Comparison of ENCODE assay signal across 8 cellular contexts in the genomic region with DNA sequence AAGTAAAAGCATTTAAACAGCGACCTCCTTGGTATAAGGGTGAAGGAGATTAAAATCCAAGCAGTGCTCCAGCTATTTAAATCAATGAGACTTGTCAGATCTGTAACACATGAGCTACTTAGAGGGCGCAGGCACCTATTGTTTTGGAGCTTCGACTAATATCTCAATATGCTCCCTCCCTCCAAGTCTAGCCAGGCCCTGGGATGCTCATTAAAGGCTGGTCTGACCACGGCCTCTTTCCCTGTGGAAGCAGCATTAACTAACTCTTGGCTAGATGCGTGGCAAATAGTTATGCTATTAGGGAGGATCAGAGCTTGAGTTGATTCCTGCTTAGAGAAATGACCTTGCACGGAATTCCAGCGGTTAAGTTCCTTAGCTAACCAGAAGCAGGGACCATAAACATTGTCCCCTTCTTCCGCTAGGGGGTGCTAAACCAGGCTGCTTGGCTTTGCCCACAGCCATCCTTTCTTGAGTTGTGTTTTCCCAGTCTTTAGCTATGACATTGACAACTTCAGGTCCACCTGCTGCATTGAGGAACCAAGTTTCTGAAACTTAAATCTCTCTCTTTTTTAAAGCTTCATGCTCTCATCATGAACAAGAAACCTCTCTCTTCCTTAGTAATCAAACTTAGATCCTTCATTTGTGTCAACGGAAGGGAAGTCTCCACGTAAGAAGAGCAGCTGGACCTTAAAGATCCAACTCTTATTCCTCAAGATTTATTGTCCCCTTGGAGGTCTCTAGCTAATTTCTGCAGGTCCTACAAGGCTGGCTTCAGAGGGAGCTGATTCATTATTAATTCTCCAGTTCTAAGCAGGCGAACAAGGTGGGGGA.
DNase-seq lines count a peak whose midpoint lies in the region; ATAC-seq and TF ChIP-seq lines count a peak whose summit lies in the region.

No MANE protein-coding gene starts in this region.

- H3K27ac Mint-ChIP-seq in CD14-positive monocyte = no peak overlapping the region

- intact Hi-C loops in CD14-positive monocyte (cut with micrococcal nuclease) (no loop called here), gastrocnemius medialis (cut with DNase I; ENCODE audit: low total_unique reads) (no loop called here)

- H3K4me1 ChIP-seq in HUES64 (ENCODE audit: insufficient read depth, low read length) = peaks cover 59% of the 10 kb centered on the region
- H3K4me1 ChIP-seq in gastrocnemius medialis = no peaks in the 10 kb centered on the region

- H3K36me3 Mint-ChIP-seq in CD14-positive monocyte = peaks cover 0 to 2% of the 10 kb centered on the region in 2 donors

- H3K27me3 Mint-ChIP-seq in CD14-positive monocyte (ENCODE audit: low read depth in 3 of 3) = peaks cover 18 to 28% (median 28%) of the 10 kb centered on the region in 3 donors

- H3K27ac ChIP-seq in HUES64 (ENCODE audit: low read depth, low read length) (peak overlapping the region; percentile 45), gastrocnemius medialis (no peak overlapping the region)

- H3K36me3 ChIP-seq in HUES64 (ENCODE audit: insufficient read depth, low read length) (no peaks in the 10 kb centered on the region), kidney epithelial cell (ENCODE audit: control insufficient read depth, insufficient read depth, low read length) (no peaks in the 10 kb centered on the region), gastrocnemius medialis (no peaks in the 10 kb centered on the region)

- no peak for TF ChIP-seq POLR2A in gastrocnemius medialis (IDR thresholded peaks at IDR 0.05)

- TF ChIP-seq CTCF in CD14-positive monocyte (IDR thresholded peaks at IDR 0.05) (peak; percentile 79), kidney epithelial cell (IDR thresholded peaks at IDR 0.05; ENCODE audit: insufficient read depth, low read length, poor library complexity, severe bottlenecking) (peak; percentile 77), gastrocnemius medialis (IDR thresholded peaks at IDR 0.05 in 4 of 5, conservative IDR thresholded peaks at IDR 0.05 in 1 of 5) (peak in 1 of 5 experiments; percentile 36)

- H3K4me3 ChIP-seq in HUES64 (ENCODE audit: low read length) (peak overlapping the region; percentile 2; the same call in 1 of the 2 replicates), kidney epithelial cell (ENCODE audit: low read depth, low read length) (no peak overlapping the region), gastrocnemius medialis (no peak overlapping the region)

- H3K9me3 Mint-ChIP-seq in CD14-positive monocyte = peaks cover 2 to 11% (median 7%) of the 10 kb centered on the region in 7 donors

- no peak for DNase-seq in CD14-positive monocyte (ENCODE audit: low spot score)
- DNase-seq in activated CD4-positive, alpha-beta T cell treated with anti-CD3 and anti-CD28 coated beads, Interleukin-2, amount 50 U/mL, for 1 hour = peak; percentile 1
- DNase-seq in kidney epithelial cell (ENCODE audit: low read depth) = no peak
- DNase-seq in gastrocnemius medialis = no peak
- DNase-seq in effector CD4-positive, alpha-beta T cell = no peak

- H3K9me3 ChIP-seq in HUES64 (ENCODE audit: insufficient read depth, low read depth, low read length) (no peaks in the 10 kb centered on the region), gastrocnemius medialis (no peaks in the 10 kb centered on the region)

- peaks cover 16% of the 10 kb centered on the region for H3K27me3 ChIP-seq in HUES64 (ENCODE audit: insufficient read depth, low read length)
- H3K27me3 ChIP-seq in kidney epithelial cell (ENCODE audit: control insufficient read depth, insufficient read depth, low read length) = no peaks in the 10 kb centered on the region
- H3K27me3 ChIP-seq in gastrocnemius medialis = no peaks in the 10 kb centered on the region

- WGBS in HUES64 = 52% methylated on average over 11 of the region's 11 CpGs

- in situ Hi-C loops in gastrocnemius medialis (cut with MboI; ENCODE audit: low sequenced_read_pairs in 4 of 4) = no loop called here

- H3K4me1 Mint-ChIP-seq in CD14-positive monocyte = peaks cover 5% of the 10 kb centered on the region

- H3K9ac ChIP-seq in HUES64 (ENCODE audit: low read depth, low read length) = no peak overlapping the region

- ATAC-seq in GM18870 (IDR thresholded peaks at IDR 0.05; ENCODE audit: unreplicated experiment) (peak; percentile 77), gastrocnemius medialis (no peak), GM21825 (IDR thresholded peaks at IDR 0.05; ENCODE audit: unreplicated experiment) (no peak)

- H3K4me3 Mint-ChIP-seq in CD14-positive monocyte = no peak overlapping the region
